In the genomic region with DNA sequence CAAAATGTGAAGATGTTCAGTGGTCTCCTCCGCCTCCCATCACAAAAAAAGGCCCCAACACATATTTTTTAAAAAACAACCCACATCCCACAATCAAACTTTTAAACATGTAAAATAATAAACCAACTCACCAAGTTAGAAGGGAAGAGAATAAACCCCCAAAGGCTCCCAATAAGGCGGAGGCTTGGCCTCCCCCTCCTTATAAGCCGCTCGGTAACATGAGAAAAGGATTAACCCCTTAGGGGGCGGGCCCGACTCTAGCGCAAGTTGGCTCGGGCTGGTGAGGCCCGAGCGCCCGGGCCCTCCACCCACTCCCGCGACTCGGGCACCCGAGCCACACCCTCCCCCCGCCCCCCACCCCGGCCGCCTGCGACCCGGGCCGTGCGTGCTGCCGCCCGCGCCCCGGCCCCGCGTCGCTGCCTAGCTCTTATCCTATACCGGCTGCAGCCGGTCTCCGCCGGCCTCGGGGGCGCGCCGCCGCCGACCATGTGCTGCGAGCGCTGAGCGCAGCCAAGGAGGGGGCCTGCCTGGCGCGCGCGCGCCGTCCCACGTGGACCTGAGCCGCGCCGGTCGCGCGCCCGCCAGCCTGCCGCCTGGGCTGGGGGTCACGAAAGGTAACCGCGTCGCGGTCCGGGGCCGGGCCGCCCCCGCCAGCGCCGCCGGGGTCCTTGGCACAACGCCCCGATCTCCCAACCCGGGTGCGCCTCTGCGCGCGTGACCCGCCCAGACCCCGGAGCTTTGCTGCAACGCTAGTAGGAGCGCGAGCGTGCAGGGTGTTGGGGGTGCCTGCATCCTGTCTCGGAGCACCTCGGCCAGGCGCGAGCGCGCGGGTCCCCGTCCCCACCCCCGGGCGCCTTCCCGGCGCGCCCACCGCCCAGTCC, we compare ENCODE assay signal across 8 cellular contexts. TPM values are rescaled to one million over a fixed set of nuclear protein-coding genes. Genes with fewer than 3 reads are reported as not detected.
DNase-seq lines count a peak whose midpoint lies in the region; ATAC-seq and TF ChIP-seq lines count a peak whose summit lies in the region.

A gene (plus strand): TSS at position 541 of the 881 bp plus-strand sequence. CDS start 15,999 bp downstream, outside the sequence.
A gene with protein sequence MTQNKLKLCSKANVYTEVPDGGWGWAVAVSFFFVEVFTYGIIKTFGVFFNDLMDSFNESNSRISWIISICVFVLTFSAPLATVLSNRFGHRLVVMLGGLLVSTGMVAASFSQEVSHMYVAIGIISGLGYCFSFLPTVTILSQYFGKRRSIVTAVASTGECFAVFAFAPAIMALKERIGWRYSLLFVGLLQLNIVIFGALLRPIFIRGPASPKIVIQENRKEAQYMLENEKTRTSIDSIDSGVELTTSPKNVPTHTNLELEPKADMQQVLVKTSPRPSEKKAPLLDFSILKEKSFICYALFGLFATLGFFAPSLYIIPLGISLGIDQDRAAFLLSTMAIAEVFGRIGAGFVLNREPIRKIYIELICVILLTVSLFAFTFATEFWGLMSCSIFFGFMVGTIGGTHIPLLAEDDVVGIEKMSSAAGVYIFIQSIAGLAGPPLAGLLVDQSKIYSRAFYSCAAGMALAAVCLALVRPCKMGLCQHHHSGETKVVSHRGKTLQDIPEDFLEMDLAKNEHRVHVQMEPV (minus strand): TSS at position 173 of the 881 bp plus-strand sequence. CDS start 12,807 bp downstream, outside the sequence.

- H3K4me1 Mint-ChIP-seq in endothelial cell (ENCODE audit: unreplicated experiment) = peaks cover 40% of the 10 kb centered on the region

- no peaks in the 10 kb centered on the region for H3K9me3 ChIP-seq in mucosa of descending colon

- intact Hi-C loops in mucosa of descending colon (cut with DNase I, micrococcal nuclease) = loop anchor here in 1 of 2 donors (10.0 kb wide), 1 partner anchor 54 kb away; no protein-coding TSS in a partner anchor

- TF ChIP-seq CTCF in endothelial cell (IDR thresholded peaks at IDR 0.05; ENCODE audit: unreplicated experiment) = no peak
- no peak for TF ChIP-seq CTCF in mucosa of descending colon (IDR thresholded peaks at IDR 0.05)

- no peaks in the 10 kb centered on the region for H3K36me3 ChIP-seq in mucosa of descending colon (ENCODE audit: low read depth)

- H3K4me3 Mint-ChIP-seq in endothelial cell (ENCODE audit: unreplicated experiment) = peak within 1 kb of the TSS; percentile 90

- peaks cover 4% of the 10 kb centered on the region for H3K36me3 Mint-ChIP-seq in endothelial cell (ENCODE audit: low read depth, unreplicated experiment)

- H3K4me3 ChIP-seq in mucosa of descending colon = peak within 1 kb of the TSS; percentile 17

- ATAC-seq in HG03378 (IDR thresholded peaks at IDR 0.05; ENCODE audit: unreplicated experiment) (peak; percentile 26), mucosa of descending colon (peak; percentile 79)

- H3K27me3 Mint-ChIP-seq in endothelial cell (ENCODE audit: unreplicated experiment) = peaks cover 10% of the 10 kb centered on the region

- no peaks in the 10 kb centered on the region for H3K9me3 Mint-ChIP-seq in endothelial cell (ENCODE audit: unreplicated experiment)

- peak within 1 kb of the TSS; percentile 76 for H3K27ac Mint-ChIP-seq in endothelial cell (ENCODE audit: unreplicated experiment)

- H3K4me1 ChIP-seq in mucosa of descending colon (ENCODE audit: low read depth) = peaks cover 19% of the 10 kb centered on the region

- peak; percentile 63 for DNase-seq in Ammon's horn (ENCODE audit: low spot score)
- DNase-seq in GM19238 (ENCODE audit: insufficient read length, low spot score) = peak; percentile 87
- peak; percentile 89 for DNase-seq in NCI-H748 (lab: John Stamatoyannopoulos, UW; ENCODE audit: unreplicated experiment)
- DNase-seq in activated CD8-positive, alpha-beta memory T cell treated with anti-CD3 and anti-CD28 coated beads, Interleukin-2, amount 50 U/mL, for 1 hour (ENCODE audit: extremely low read depth) = peak; percentile 28
- DNase-seq in endothelial cell (ENCODE audit: low spot score) = peak; percentile 71
- peak; percentile 68 to 90 (median 71) for DNase-seq in mucosa of descending colon
- peak; percentile 74 for DNase-seq in stimulated activated CD8-positive, alpha-beta memory T cell treated with anti-CD3 and anti-CD28 coated beads, Interleukin-4, amount 100 ng/mL, for 24 hours (ENCODE audit: low read depth)

RNA-seq across cellular contexts. Expression of the first gene that starts in this region (rescaled TPM):
- total RNA-seq in endothelial cell (ENCODE audit: unreplicated experiment) (9.8 TPM), mucosa of descending colon (1 to 10 TPM; 1.7 to 3.1 (median 2.1) TPM)

RNA-seq across cellular contexts. Expression of the second gene that starts in this region (rescaled TPM):
- total RNA-seq in endothelial cell (ENCODE audit: unreplicated experiment) (2.4 TPM), mucosa of descending colon (under 1 TPM; 0.14 to 0.47 (median 0.34) TPM)

Comparison
In these comparisons a context has a peak if more than half of its experiments do, and no peak if none do; other contexts are left out.
1. Peak in every context shown above with its lines: DNase-seq, ATAC-seq and H3K4me3 ChIP-seq.
2. DNase-seq: peak in every context shown above with its lines; median percentile 89 in NCI-H748; 87 in GM19238; 74 in stimulated activated CD8-positive, alpha-beta memory T cell treated with anti-CD3 and anti-CD28 coated beads, Interleukin-4, amount 100 ng/mL, for 24 hours; 71 in endothelial cell; 71 in mucosa of descending colon; 63 in Ammon's horn; 28 in activated CD8-positive, alpha-beta memory T cell treated with anti-CD3 and anti-CD28 coated beads, Interleukin-2, amount 50 U/mL, for 1 hour.